28 cellular contexts compared by ENCODE assay signal in genomic region chr11:93548679-93549319, GRCh38.
"Had no signal": no experiment of that assay in that cellular context is flagged by ENCODE, and none has a peak within 500 bp of the region (broad histone marks: within the 10 kb centered on the region; RNA-seq: fewer than 3 reads in every experiment).

No MANE protein-coding gene starts in this region.

- H3K4me1 ChIP-seq: breast epithelium, right atrium auricular region, uterus had no signal

- H3K27ac ChIP-seq: breast epithelium, hepatocyte, neutrophil, ovary, psoas muscle, right atrium auricular region, stomach, suprapubic skin, transverse colon had no signal

- H3K36me3 Mint-ChIP-seq: activated naive CD8-positive, alpha-beta T cell treated with anti-CD3 and anti-CD28 coated beads for 36 hours; mesothelial cell of epicardium; naive thymus-derived CD8-positive, alpha-beta T cell; stimulated activated memory B cell treated with anti-CD40 and anti-IgM and Interleukin-4, amounts not matched to agents 10 μg/mL and 1 μg/mL and 100 μg/mL, for 72 hours; WTC11 had no signal

- H2AFZ ChIP-seq: hepatocyte had no signal

- H3K9me3 Mint-ChIP-seq: activated naive CD8-positive, alpha-beta T cell treated with anti-CD3 and anti-CD28 coated beads for 36 hours; activated T-cell treated with anti-CD3 and anti-CD28 coated beads, Interleukin-2, amount 50 U/mL, for 4 hours; activated T-helper 2 cell treated with anti-CD3 and anti-CD28 coated beads, Interferon-gamma antibody, Interleukin-2, Interleukin-4, amounts not matched to agents 10 μg/mL and 5 μg/mL and 100 μg/mL, durations not matched to agents 14 hours and 24 hours and 36 hours; central memory CD8-positive, alpha-beta T cell; immature natural killer cell; mesothelial cell of epicardium; naive thymus-derived CD8-positive, alpha-beta T cell; stimulated activated memory B cell treated with anti-CD40 and anti-IgM and Interleukin-4, amounts not matched to agents 10 μg/mL and 1 μg/mL and 100 μg/mL, for 72 hours; WTC11 had no signal

- H3K9me3 ChIP-seq: breast epithelium, neutrophil, ovary, psoas muscle, right atrium auricular region, stomach, suprapubic skin, transverse colon, uterus had no signal

- H3K4me3 Mint-ChIP-seq: activated naive CD8-positive, alpha-beta T cell treated with anti-CD3 and anti-CD28 coated beads for 36 hours; activated T-cell treated with anti-CD3 and anti-CD28 coated beads, Interleukin-2, amount 50 U/mL, for 4 hours; central memory CD8-positive, alpha-beta T cell; immature natural killer cell; mesothelial cell of epicardium; naive thymus-derived CD8-positive, alpha-beta T cell; stimulated activated memory B cell treated with anti-CD40 and anti-IgM and Interleukin-4, amounts not matched to agents 10 μg/mL and 1 μg/mL and 100 μg/mL, for 72 hours; WTC11 had no signal

- H3K79me2 ChIP-seq: hepatocyte had no signal

- DNase-seq: activated CD8-positive, alpha-beta memory T cell treated with anti-CD3 and anti-CD28 coated beads, Interleukin-2, amount 50 U/mL, for 4 hours; activated naive CD4-positive, alpha-beta T cell treated with Interleukin-2 at 50 U/mL for 16 hours; activated naive CD8-positive, alpha-beta T cell treated with anti-CD3 and anti-CD28 coated beads for 36 hours; activated T-cell treated with anti-CD3 and anti-CD28 coated beads, Interleukin-2, amount 50 U/mL, for 4 hours; effector memory CD4-positive, alpha-beta T cell; foreskin melanocyte; glutamatergic neuron; immature natural killer cell; naive thymus-derived CD8-positive, alpha-beta T cell; ovary; psoas muscle; stimulated activated CD4-positive, alpha-beta T cell treated with anti-CD3 and anti-CD28 coated beads, Interleukin-12 subunit alpha, Interleukin-12 subunit beta, amount 100 ng/mL, for 4 hours; stomach; T-helper 9 cell; transverse colon; uterus had no signal

- H3K27me3 ChIP-seq: breast epithelium, hepatocyte, ovary, right atrium auricular region, stomach, suprapubic skin, transverse colon, uterus had no signal

- H3K4me1 Mint-ChIP-seq: stimulated activated memory B cell treated with anti-CD40 and anti-IgM and Interleukin-4, amounts not matched to agents 10 μg/mL and 1 μg/mL and 100 μg/mL, for 72 hours had no signal

- H3K4me2 ChIP-seq: hepatocyte had no signal

- H3K27ac Mint-ChIP-seq: activated naive CD8-positive, alpha-beta T cell treated with anti-CD3 and anti-CD28 coated beads for 36 hours; activated T-helper 2 cell treated with anti-CD3 and anti-CD28 coated beads, Interferon-gamma antibody, Interleukin-2, Interleukin-4, amounts not matched to agents 10 μg/mL and 5 μg/mL and 100 μg/mL, durations not matched to agents 14 hours and 24 hours and 36 hours; immature natural killer cell; mesothelial cell of epicardium; naive thymus-derived CD8-positive, alpha-beta T cell; stimulated activated memory B cell treated with anti-CD40 and anti-IgM and Interleukin-4, amounts not matched to agents 10 μg/mL and 1 μg/mL and 100 μg/mL, for 72 hours; WTC11 had no signal

- ATAC-seq: activated T-cell treated with anti-CD3 and anti-CD28 coated beads, Interleukin-2, amount 50 U/mL, for 4 hours; esophagus mucosa; left lobe of liver; naive thymus-derived CD8-positive, alpha-beta T cell; psoas muscle; stimulated activated memory B cell treated with anti-CD40 and anti-IgM and Interleukin-4, amounts not matched to agents 10 μg/mL and 1 μg/mL and 100 μg/mL, for 72 hours; WTC11 had no signal

- H3K36me3 ChIP-seq: breast epithelium, neutrophil, ovary, right atrium auricular region, stomach, suprapubic skin, transverse colon, uterus had no signal

- H3K4me3 ChIP-seq: breast epithelium, hepatocyte, ovary, psoas muscle, right atrium auricular region, stomach, suprapubic skin, transverse colon, uterus had no signal
